8 cellular contexts compared by ENCODE assay signal in the genomic region with DNA sequence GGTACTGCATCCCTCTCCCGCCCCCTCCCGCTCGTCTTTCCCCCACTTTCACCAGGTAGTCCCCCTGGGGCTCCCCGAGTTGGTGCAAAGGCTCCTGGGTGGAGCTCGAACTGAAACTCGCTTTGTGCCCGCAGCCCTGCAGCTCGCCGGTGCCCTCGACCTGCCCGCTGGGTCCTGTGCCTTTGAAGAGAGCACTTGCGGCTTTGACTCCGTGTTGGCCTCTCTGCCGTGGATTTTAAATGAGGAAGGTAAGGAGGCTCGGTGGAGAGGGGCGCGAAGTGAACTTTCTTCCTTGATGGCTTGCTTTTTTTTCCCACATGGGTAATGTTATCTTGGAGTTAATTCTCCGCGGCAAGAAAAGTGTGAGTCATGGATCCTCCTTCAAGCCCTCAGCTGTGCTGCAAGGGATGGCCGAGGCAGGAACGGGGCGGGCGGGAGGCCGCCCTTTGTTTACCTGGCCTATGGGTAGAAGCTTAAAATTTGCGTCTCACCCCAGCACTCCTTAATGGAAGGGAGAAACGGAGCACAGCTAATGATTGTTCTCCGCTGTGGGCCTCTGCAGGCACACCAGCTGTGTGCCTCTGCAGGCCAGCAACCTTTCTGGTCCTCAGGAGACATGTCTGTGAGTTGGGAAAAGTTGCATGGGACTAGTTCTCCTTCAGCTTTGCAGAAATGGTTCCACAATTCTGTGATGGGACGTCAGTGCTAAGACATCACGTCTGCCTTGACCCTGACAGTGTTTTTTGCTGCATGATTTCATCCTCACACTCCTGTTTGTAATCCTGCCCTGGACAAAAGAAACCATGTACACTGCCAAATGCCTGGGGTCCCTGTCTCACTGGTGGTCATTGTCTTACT. TPM values are rescaled to one million over a fixed set of nuclear protein-coding genes. Genes with fewer than 3 reads are reported as not detected.
A peak's percentile ranks its signal among the peaks of the same experiment; 100 is the strongest.
DNase-seq lines count a peak whose midpoint lies in the region; ATAC-seq and TF ChIP-seq lines count a peak whose summit lies in the region.

No MANE protein-coding gene starts in this region.

- H3K4me2 ChIP-seq in PC-9 = peak overlapping the region; percentile 92

- no peaks in the 10 kb centered on the region for H3K27me3 ChIP-seq in PC-9 (ENCODE audit: insufficient read depth, low read depth)
- no peaks in the 10 kb centered on the region for H3K27me3 ChIP-seq in esophagus muscularis mucosa

- TF ChIP-seq CTCF in PC-9 (conservative IDR thresholded peaks at IDR 0.05) (no peak), esophagus muscularis mucosa (IDR thresholded peaks at IDR 0.05) (no peak), nephron (IDR thresholded peaks at IDR 0.05; ENCODE audit: unreplicated experiment in 3 of 3) (no peak)

- no peaks in the 10 kb centered on the region for H3K79me2 ChIP-seq in PC-9 (ENCODE audit: low read depth)

- no peaks in the 10 kb centered on the region for H3K36me3 Mint-ChIP-seq in nephron (ENCODE audit: low read depth)

- H3K4me3 ChIP-seq in PC-9 (peak overlapping the region; percentile 66), esophagus muscularis mucosa (peak overlapping the region; percentile 75 to 85 (median 78))

- WGBS in esophagus muscularis mucosa = 9% methylated on average over 26 of the region's 29 CpGs

- no peak overlapping the region for H3K27ac ChIP-seq in PC-9
- H3K27ac ChIP-seq in esophagus muscularis mucosa (replicated peaks in 1 of 4) = peak overlapping the region; percentile 91 to 96 (median 94)

- H3K27ac Mint-ChIP-seq in nephron = peak overlapping the region in 2 of 3 experiments; percentile 58 to 79

- no peaks in the 10 kb centered on the region for H4K20me1 ChIP-seq in PC-9 (ENCODE audit: insufficient read depth)

- TF ChIP-seq POLR2A in esophagus muscularis mucosa (IDR thresholded peaks at IDR 0.05; ENCODE audit: low read depth) = no peak

- no peaks in the 10 kb centered on the region for H3F3A ChIP-seq in PC-9 (ENCODE audit: insufficient read depth, low read depth)

- peak overlapping the region; percentile 83 to 92 (median 89) for H3K4me3 Mint-ChIP-seq in nephron

- intact Hi-C loops in PC-9 (cut with micrococcal nuclease; ENCODE audit: unreplicated experiment) (loop anchor here (5.0 kb wide), 1 partner anchor 213 kb away; a partner anchor contains a TSS), esophagus muscularis mucosa (cut with DNase I) (loop anchor here (5.0 kb wide), 2 partner anchors 68 to 72 kb away; no protein-coding TSS in a partner anchor)

- POLR2A ChIA-PET in PC-9 (lab: Charles Lee; ENCODE audit: unreplicated experiment) = no interaction called here

- H3K9me2 ChIP-seq in PC-9 (ENCODE audit: insufficient read depth) = no peaks in the 10 kb centered on the region

- H2AFZ ChIP-seq in PC-9 = peak overlapping the region; percentile 83

- DNase-seq in AG20443 (ENCODE audit: low spot score) = peak; percentile 75
- DNase-seq in PC-9 = peak; percentile 42 to 68
- peak; percentile 93 for DNase-seq in esophagus muscularis mucosa (ENCODE audit: extremely low spot score)
- DNase-seq in hepatic stellate cell (ENCODE audit: low spot score) = no peak
- no peak for DNase-seq in A172 (ENCODE audit: low spot score)

- ATAC-seq in GM21576 (IDR thresholded peaks at IDR 0.05; ENCODE audit: unreplicated experiment) = no peak
- ATAC-seq in HG02678 (IDR thresholded peaks at IDR 0.05; ENCODE audit: unreplicated experiment) = no peak

- H3K9me3 Mint-ChIP-seq in nephron = no peaks in the 10 kb centered on the region

- H3K36me3 ChIP-seq in PC-9 (ENCODE audit: low read depth) (no peaks in the 10 kb centered on the region), esophagus muscularis mucosa (peaks cover 0 to 17% (median 2%) of the 10 kb centered on the region in 4 donors)

- H3K9me3 ChIP-seq in PC-9 (ENCODE audit: insufficient read depth, low read depth) (no peaks in the 10 kb centered on the region), esophagus muscularis mucosa (no peaks in the 10 kb centered on the region)

- peaks cover 79% of the 10 kb centered on the region for H3K4me1 Mint-ChIP-seq in nephron

- no peak for TF ChIP-seq EP300 in esophagus muscularis mucosa (IDR thresholded peaks at IDR 0.05)

- BruUV-seq in PC-9 (replicated peaks; lab: Mats Ljungman, UMichigan) = no TSS peak

- H3K27me3 Mint-ChIP-seq in nephron (ENCODE audit: low read depth) = peaks cover 38% of the 10 kb centered on the region

- H3K4me1 ChIP-seq in PC-9 (replicated peaks; ENCODE audit: insufficient read depth) (peaks cover 11% of the 10 kb centered on the region), esophagus muscularis mucosa (peaks cover 43 to 91% (median 82%) of the 10 kb centered on the region in 4 donors)

- CTCF ChIA-PET in PC-9 (lab: Charles Lee) = interaction anchor here (0.6 to 1.7 kb wide), 2 partner anchors 41 to 66 kb away, joined by 5 to 9 read pairs; no protein-coding TSS in a partner anchor

RNA-seq across cellular contexts. Expression of a gene that starts 1.0 kb away (rescaled TPM):
- total RNA-seq in PC-9 (2021) (1.7 and 2.7 TPM in 2 replicates), esophagus muscularis mucosa (100 to 1,000 TPM; 115 to 147 (median 126) TPM)
- 4.2 and 6.0 TPM in 2 replicates for total RNA-seq in A172 (2014; rRNA removed; shearing (Covaris generic))

Comparison
In these comparisons a context has a peak if more than half of its experiments do, and no peak if none do; other contexts are left out.
1. DNase-seq: peak in AG20443 (single experiment), PC-9 (2 of 2) and esophagus muscularis mucosa (single experiment); none in hepatic stellate cell (single experiment) and A172 (single experiment).
2. RNA of a gene that starts 1.0 kb away (total RNA-seq): 115 to 147 TPM in esophagus muscularis mucosa; 4.2 to 6.0 TPM in A172 and 1.7 to 2.7 TPM in PC-9; every median in the first group is over 10 times any median in the second.